In the genomic region with DNA sequence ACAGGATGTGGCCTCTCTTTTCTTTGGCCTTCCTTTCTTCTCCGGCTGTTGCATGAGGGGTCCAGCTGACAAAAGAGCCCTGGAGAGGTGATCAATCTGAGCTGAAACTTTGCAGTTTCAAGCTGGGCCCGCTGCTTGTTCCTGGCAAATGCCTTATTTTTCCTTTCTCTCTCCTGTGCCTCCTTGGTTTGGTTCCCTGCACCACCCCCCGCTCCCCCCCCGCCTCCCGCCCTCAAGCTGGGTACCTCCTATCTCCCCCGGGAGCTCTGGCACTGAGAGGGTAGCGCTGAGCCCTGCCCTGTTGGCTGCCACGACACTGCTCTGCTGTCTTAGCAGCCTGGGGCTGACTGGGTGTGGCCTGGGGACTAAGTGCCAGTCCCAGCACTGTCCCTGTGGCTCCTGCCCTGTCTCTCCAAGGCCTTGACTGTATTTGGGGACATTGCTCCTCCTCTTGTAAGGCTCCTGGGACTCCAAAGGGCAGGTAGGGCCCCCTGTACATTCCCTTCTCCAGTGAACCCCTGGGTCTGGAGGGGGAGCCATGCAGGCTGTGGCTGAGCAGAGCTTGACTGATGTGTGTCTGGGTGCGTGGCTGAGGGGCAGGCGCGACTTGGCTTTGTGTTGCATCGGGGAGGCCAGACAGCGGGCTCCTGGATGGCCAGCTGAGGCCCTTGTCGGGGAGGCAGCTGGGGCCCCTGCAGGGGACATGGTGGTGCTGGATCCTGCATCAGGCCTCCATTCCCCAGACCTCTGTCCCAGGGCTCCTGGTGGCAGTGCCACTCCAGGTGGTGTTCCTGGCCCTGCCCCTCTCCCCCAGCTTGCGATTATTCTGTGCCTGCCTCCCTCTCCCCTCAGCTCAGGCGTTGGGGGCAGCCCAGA, we compare ENCODE assay signal across 8 cellular contexts. TPM values are rescaled to one million over a fixed set of nuclear protein-coding genes. Genes with fewer than 3 reads are reported as not detected.
DNase-seq lines count a peak whose midpoint lies in the region; ATAC-seq and TF ChIP-seq lines count a peak whose summit lies in the region.

No MANE protein-coding gene starts in this region.

- TF ChIP-seq CTCF in OCI-LY1 (IDR thresholded peaks at IDR 0.05; ENCODE audit: low read length), result no peak
- TF ChIP-seq CTCF in coronary artery (IDR thresholded peaks at IDR 0.05), result no peak
- TF ChIP-seq CTCF in upper lobe of left lung (IDR thresholded peaks at IDR 0.05), result no peak

- H2BK12ac ChIP-seq in mesenchymal stem cell (ENCODE audit: low read length in 2 of 2), result no peak overlapping the region

- H3K4me1 ChIP-seq in OCI-LY1 (ENCODE audit: insufficient read depth, low read length, severe bottlenecking) (peaks cover 5% of the 10 kb centered on the region), mesenchymal stem cell (ENCODE audit: control insufficient read depth, insufficient read depth, low read depth, low read length) (peaks cover 18% of the 10 kb centered on the region), upper lobe of left lung (peaks cover 0 to 7% (median 4%) of the 10 kb centered on the region in 4 donors)

- TF ChIP-seq POLR2A in upper lobe of left lung (IDR thresholded peaks at IDR 0.05), result no peak

- H2BK15ac ChIP-seq in mesenchymal stem cell (ENCODE audit: low read depth, poor library complexity, severe bottlenecking), result no peak overlapping the region

- H2BK5ac ChIP-seq in mesenchymal stem cell (ENCODE audit: low read depth, low read length, poor library complexity, severe bottlenecking), result no peak overlapping the region

- no peaks in the 10 kb centered on the region for H4K20me1 ChIP-seq in OCI-LY1 (ENCODE audit: insufficient read depth, low read length)

- H3K27ac Mint-ChIP-seq in activated CD4-positive, alpha-beta T cell treated with anti-CD3 and anti-CD28 coated beads for 36 hours, result peak overlapping the region; percentile 19

- H3K36me3 Mint-ChIP-seq in activated CD4-positive, alpha-beta T cell treated with anti-CD3 and anti-CD28 coated beads for 36 hours (ENCODE audit: low read depth), result peaks cover 2% of the 10 kb centered on the region

- peak overlapping the region in 1 of 2 experiments; percentile 96 for H3K23ac ChIP-seq in mesenchymal stem cell (ENCODE audit: low read length in 2 of 2)

- H3K27me3 ChIP-seq in OCI-LY1 (ENCODE audit: insufficient read depth, low read length) (no peaks in the 10 kb centered on the region), mesenchymal stem cell (ENCODE audit: control insufficient read depth in 1 of 2, insufficient read depth in 1 of 2, low read length in 2 of 2) (no peaks in the 10 kb centered on the region), upper lobe of left lung (no peaks in the 10 kb centered on the region)

- peak; percentile 67 for ATAC-seq in activated CD4-positive, alpha-beta T cell treated with anti-CD3 and anti-CD28 coated beads for 36 hours
- ATAC-seq in upper lobe of left lung (ENCODE audit: low FRiP score in 2 of 2) (peak; percentile 38 to 64), GM21515 (IDR thresholded peaks at IDR 0.05; ENCODE audit: unreplicated experiment) (no peak)

- intact Hi-C loops in activated CD4-positive, alpha-beta T cell treated with anti-CD3 and anti-CD28 coated beads for 36 hours (cut with DNase I, micrococcal nuclease), result loop anchor here in 1 of 2 experiments (1.0 to 5.0 kb wide), 3 partner anchors 22 to 47 kb away; a partner anchor contains a TSS

- H3K4me1 Mint-ChIP-seq in activated CD4-positive, alpha-beta T cell treated with anti-CD3 and anti-CD28 coated beads for 36 hours, result peaks cover 5% of the 10 kb centered on the region

- H3K18ac ChIP-seq in mesenchymal stem cell (ENCODE audit: low read depth in 1 of 2, low read length in 2 of 2), result peak overlapping the region in 1 of 2 experiments; percentile 91

- no peaks in the 10 kb centered on the region for H3K79me2 ChIP-seq in OCI-LY1 (ENCODE audit: insufficient read depth, low read length)

- H3K9me3 ChIP-seq in OCI-LY1 (ENCODE audit: low read length) (no peaks in the 10 kb centered on the region), mesenchymal stem cell (ENCODE audit: control insufficient read depth, low read length) (no peaks in the 10 kb centered on the region), upper lobe of left lung (no peaks in the 10 kb centered on the region)

- H3K9ac ChIP-seq in OCI-LY1 (ENCODE audit: low read length) (peak overlapping the region; percentile 61), mesenchymal stem cell (ENCODE audit: low read length) (peak overlapping the region; percentile 79)

- H2AK5ac ChIP-seq in mesenchymal stem cell (ENCODE audit: low read length, severe bottlenecking), result no peak overlapping the region

- H3F3A ChIP-seq in OCI-LY1 (ENCODE audit: insufficient read depth, low read length), result no peaks in the 10 kb centered on the region

- H3K4me3 Mint-ChIP-seq in activated CD4-positive, alpha-beta T cell treated with anti-CD3 and anti-CD28 coated beads for 36 hours, result peak overlapping the region; percentile 75

- CTCF ChIA-PET in activated CD4-positive, alpha-beta T cell treated with anti-CD3 and anti-CD28 coated beads for 36 hours (lab: Charles Lee), result interaction anchor here (0.7 to 0.8 kb wide), 4 partner anchors 16 to 75 kb away, joined by 3 to 4 read pairs (median 3); a partner anchor contains a TSS

- peak overlapping the region in 1 of 2 experiments; percentile 89 for H3K4ac ChIP-seq in mesenchymal stem cell (ENCODE audit: low read depth in 1 of 2, low read length in 2 of 2)

- H3K36me3 ChIP-seq in OCI-LY1 (ENCODE audit: insufficient read depth, low read length) (no peaks in the 10 kb centered on the region; the same call in 1 of the 2 replicates), mesenchymal stem cell (ENCODE audit: control insufficient read depth in 1 of 2, insufficient read depth in 2 of 2, low read depth in 1 of 2, low read length in 2 of 2) (peaks cover 28 to 43% of the 10 kb centered on the region in 2 experiments), upper lobe of left lung (peaks cover 0 to 13% (median 3%) of the 10 kb centered on the region in 4 donors)

- H3K79me1 ChIP-seq in mesenchymal stem cell (replicated peaks; ENCODE audit: low read length, poor library complexity, severe bottlenecking), result peaks cover 6% of the 10 kb centered on the region

- peak overlapping the region in 1 of 2 experiments; percentile 99 for H3K14ac ChIP-seq in mesenchymal stem cell (ENCODE audit: low read length in 2 of 2)

- peak overlapping the region; percentile 23 for H4K8ac ChIP-seq in mesenchymal stem cell (ENCODE audit: low read length)

- no peaks in the 10 kb centered on the region for H3K9me2 ChIP-seq in OCI-LY1 (ENCODE audit: low read depth, low read length)

- POLR2A ChIA-PET in activated CD4-positive, alpha-beta T cell treated with anti-CD3 and anti-CD28 coated beads for 36 hours (lab: Charles Lee), result no interaction called here

- H3K9me3 Mint-ChIP-seq in activated CD4-positive, alpha-beta T cell treated with anti-CD3 and anti-CD28 coated beads for 36 hours (ENCODE audit: low read depth), result no peaks in the 10 kb centered on the region

- H3K4me2 ChIP-seq in OCI-LY1 (ENCODE audit: low read length), result peak overlapping the region; percentile 69
- peak overlapping the region; percentile 71 for H3K4me2 ChIP-seq in mesenchymal stem cell (ENCODE audit: low read length, poor library complexity, severe bottlenecking)

- no peaks in the 10 kb centered on the region for H3K27me3 Mint-ChIP-seq in activated CD4-positive, alpha-beta T cell treated with anti-CD3 and anti-CD28 coated beads for 36 hours

- H3K4me3 ChIP-seq in OCI-LY1 (ENCODE audit: low read depth, low read length, poor library complexity, severe bottlenecking) (peak overlapping the region; percentile 65), coronary artery (peak overlapping the region; percentile 81), mesenchymal stem cell (ENCODE audit: insufficient read depth in 1 of 2, low read depth in 1 of 2, low read length in 2 of 2) (peak overlapping the region; percentile 83 to 86), upper lobe of left lung (peak overlapping the region; percentile 12 to 67 (median 64))

- no peak overlapping the region for H4K91ac ChIP-seq in mesenchymal stem cell (ENCODE audit: low read length)

- DNase-seq in activated CD4-positive, alpha-beta T cell treated with anti-CD3 and anti-CD28 coated beads for 36 hours, result peak; percentile 38
- no peak for DNase-seq in activated CD4-positive, alpha-beta T cell treated with anti-CD3 and anti-CD28 coated beads for 48 hours
- DNase-seq in coronary artery (ENCODE audit: low spot score) (no peak), mesenchymal stem cell (no peak), upper lobe of left lung (peak in 1 of 2 donors; percentile 56), RKO (ENCODE audit: low spot score) (no peak)

- H2AFZ ChIP-seq in OCI-LY1 (ENCODE audit: low read length) (no peak overlapping the region), mesenchymal stem cell (ENCODE audit: low read depth, low read length) (no peak overlapping the region)

- H2BK120ac ChIP-seq in mesenchymal stem cell (ENCODE audit: low read depth, low read length), result peak overlapping the region; percentile 49

- H3K27ac ChIP-seq in OCI-LY1 (ENCODE audit: low read depth, low read length, poor library complexity, severe bottlenecking) (no peak overlapping the region), coronary artery (peak overlapping the region; percentile 13 to 86), mesenchymal stem cell (ENCODE audit: low read length, poor library complexity, severe bottlenecking) (no peak overlapping the region), upper lobe of left lung (peak overlapping the region in 3 of 4 donors; percentile 49 to 74 (median 69))

- WGBS in mesenchymal stem cell, result 23% methylated on average over 13 of the region's 16 CpGs
- 50 to 77% methylated on average over 2 to 16 of the region's 16 CpGs for WGBS in upper lobe of left lung, 2 donors

- no peak for TF ChIP-seq EP300 in upper lobe of left lung (IDR thresholded peaks at IDR 0.05)

RNA-seq across cellular contexts. Expression of a gene that starts 1.1 kb away (rescaled TPM):
- total RNA-seq in activated CD4-positive, alpha-beta T cell treated with anti-CD3 and anti-CD28 coated beads for 36 hours, result 10 to 100 TPM; 23.2 to 25.3 TPM
- 50.5 TPM for polyA plus RNA-seq in mesenchymal stem cell (2013, experiment 1 of 2)
- polyA plus RNA-seq in mesenchymal stem cell (2013, experiment 2 of 2), result 47.0 TPM
- 100 to 1,000 TPM in 1 of 6 donors, 10 to 100 TPM in 4, 1 to 10 TPM in 1; 7.9 to 195 (median 36.3) TPM for total RNA-seq in upper lobe of left lung

RNA-seq across cellular contexts. Expression of a gene that starts 15.3 kb away (rescaled TPM):
- 10 to 100 TPM; 40.9 to 50.0 TPM for total RNA-seq in activated CD4-positive, alpha-beta T cell treated with anti-CD3 and anti-CD28 coated beads for 36 hours
- polyA plus RNA-seq in mesenchymal stem cell (2013, experiment 1 of 2), result 129 TPM
- 129 TPM for polyA plus RNA-seq in mesenchymal stem cell (2013, experiment 2 of 2)
- total RNA-seq in upper lobe of left lung, result 100 to 1,000 TPM in 1 of 6 donors, 10 to 100 TPM in 5; 59.0 to 144 (median 72.7) TPM

RNA-seq across cellular contexts. Expression of a gene that starts 19.9 kb away (rescaled TPM):
- 10 to 100 TPM; 34.7 to 43.0 TPM for total RNA-seq in activated CD4-positive, alpha-beta T cell treated with anti-CD3 and anti-CD28 coated beads for 36 hours
- 22.7 TPM for polyA plus RNA-seq in mesenchymal stem cell (2013, experiment 1 of 2)
- 23.5 TPM for polyA plus RNA-seq in mesenchymal stem cell (2013, experiment 2 of 2)
- total RNA-seq in upper lobe of left lung, result 10 to 100 TPM; 16.6 to 25.4 (median 20.2) TPM

RNA-seq across cellular contexts. Expression of a gene that starts 22.2 kb away (rescaled TPM):
- total RNA-seq in activated CD4-positive, alpha-beta T cell treated with anti-CD3 and anti-CD28 coated beads for 36 hours, result 100 to 1,000 TPM; 100 to 117 TPM
- polyA plus RNA-seq in mesenchymal stem cell (2013, experiment 1 of 2), result 109 TPM
- polyA plus RNA-seq in mesenchymal stem cell (2013, experiment 2 of 2), result 102 TPM
- 100 to 1,000 TPM in 2 of 6 donors, 10 to 100 TPM in 4; 81.2 to 237 (median 96.0) TPM for total RNA-seq in upper lobe of left lung

RNA-seq across cellular contexts. Expression of a gene that starts 27.2 kb away (rescaled TPM):
- 10 to 100 TPM; 45.2 to 47.6 TPM for total RNA-seq in activated CD4-positive, alpha-beta T cell treated with anti-CD3 and anti-CD28 coated beads for 36 hours
- 17.7 TPM for polyA plus RNA-seq in mesenchymal stem cell (2013, experiment 1 of 2)
- polyA plus RNA-seq in mesenchymal stem cell (2013, experiment 2 of 2), result 18.3 TPM
- 10 to 100 TPM; 13.6 to 52.2 (median 43.8) TPM for total RNA-seq in upper lobe of left lung

Comparison
In these comparisons a context has a peak if more than half of its experiments do, and no peak if none do; other contexts are left out.
1. H3K27ac ChIP-seq: peak in coronary artery (2 of 2) and upper lobe of left lung (3 of 4); none in OCI-LY1 (single experiment) and mesenchymal stem cell (single experiment).
2. Peak in every context shown above with its lines, with median percentiles within 50 percentile points of each other: H3K4me3 ChIP-seq.